1 cellular context compared by ENCODE assay signal in the genomic region with DNA sequence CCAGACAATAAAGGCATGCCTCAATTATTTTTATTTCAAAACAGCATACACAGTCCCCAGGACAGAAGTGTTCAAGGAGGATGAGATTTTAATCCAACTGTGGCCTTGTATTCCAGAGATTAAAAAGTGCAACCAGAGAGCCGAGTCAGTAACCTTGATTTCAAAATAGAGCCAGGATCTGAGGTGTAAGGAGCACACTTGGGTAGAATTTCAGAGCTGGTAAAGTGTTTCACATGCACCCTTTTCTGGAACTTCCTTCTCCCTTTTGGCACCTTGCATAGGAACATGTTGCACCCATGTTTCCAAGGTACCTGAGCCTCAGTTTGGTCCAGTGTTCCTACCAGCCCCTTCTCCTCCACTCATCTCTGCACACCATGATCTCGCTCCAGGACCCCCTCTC.
TF ChIP-seq lines count a peak whose summit lies in the region.

No MANE protein-coding gene starts in this region.

TF ChIP-seq in IMR-90, 13 proteins besides CTCF, POLR2A, EP300 and RAD21 (continued from another document):
- TF ChIP-seq, protein P1, sequence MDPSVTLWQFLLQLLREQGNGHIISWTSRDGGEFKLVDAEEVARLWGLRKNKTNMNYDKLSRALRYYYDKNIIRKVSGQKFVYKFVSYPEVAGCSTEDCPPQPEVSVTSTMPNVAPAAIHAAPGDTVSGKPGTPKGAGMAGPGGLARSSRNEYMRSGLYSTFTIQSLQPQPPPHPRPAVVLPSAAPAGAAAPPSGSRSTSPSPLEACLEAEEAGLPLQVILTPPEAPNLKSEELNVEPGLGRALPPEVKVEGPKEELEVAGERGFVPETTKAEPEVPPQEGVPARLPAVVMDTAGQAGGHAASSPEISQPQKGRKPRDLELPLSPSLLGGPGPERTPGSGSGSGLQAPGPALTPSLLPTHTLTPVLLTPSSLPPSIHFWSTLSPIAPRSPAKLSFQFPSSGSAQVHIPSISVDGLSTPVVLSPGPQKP (IDR thresholded peaks at IDR 0.05; ENCODE audit: borderline replicate concordance, low read depth, low read length) = no peak
- no peak for TF ChIP-seq FOS (IDR thresholded peaks at IDR 0.05; ENCODE audit: low read depth, low read length)
- TF ChIP-seq RFX5 (IDR thresholded peaks at IDR 0.05; ENCODE audit: low read depth, low read length) = no peak
- no peak for TF ChIP-seq BHLHE40 (IDR thresholded peaks at IDR 0.05; ENCODE audit: low read depth, low read length)
- no peak for TF ChIP-seq MAZ (IDR thresholded peaks at IDR 0.05; ENCODE audit: borderline replicate concordance, low read depth, low read length)
- no peak for TF ChIP-seq SMC3 (IDR thresholded peaks at IDR 0.05; ENCODE audit: low read depth, low read length)
- TF ChIP-seq RCOR1 (IDR thresholded peaks at IDR 0.05; ENCODE audit: insufficient replicate concordance, low read length) = no peak
- TF ChIP-seq CHD1 (IDR thresholded peaks at IDR 0.05; ENCODE audit: low read depth, low read length) = no peak
- no peak for TF ChIP-seq MAFK (IDR thresholded peaks at IDR 0.05; ENCODE audit: low read depth, low read length)
